ENCODE assay signal across 26 cellular contexts in genomic region chr1:147377263-147378246, GRCh38.
"Had no signal": no experiment of that assay in that cellular context is flagged by ENCODE, and none has a peak within 500 bp of the region (broad histone marks: within the 10 kb centered on the region; RNA-seq: fewer than 3 reads in every experiment).

No MANE protein-coding gene starts in this region.

- H3K9ac ChIP-seq: parathyroid adenoma had no signal

- DNase-seq: activated CD4-positive, alpha-beta T cell treated with anti-CD3 and anti-CD28 coated beads for 4 hours; activated CD4-positive, alpha-beta T cell treated with anti-CD3 and anti-CD28 coated beads, Interleukin-2, amount 50 U/mL, for 4 hours; activated effector memory CD4-positive, alpha-beta T cell treated with Interleukin-2 at 50 U/mL for 16 hours; activated naive CD4-positive, alpha-beta T cell treated with anti-CD3 and anti-CD28 coated beads for 36 hours; activated naive CD8-positive, alpha-beta T cell treated with anti-CD3 and anti-CD28 coated beads for 36 hours; adrenal gland; aorta; body of pancreas; dermis blood vessel endothelial cell; effector CD4-positive, alpha-beta T cell; hippocampal formation; immature natural killer cell; natural killer cell; stimulated activated CD4-positive, alpha-beta T cell treated with anti-CD3 and anti-CD28 coated beads, Interleukin-15, amount 100 ng/mL, for 24 hours; stimulated activated CD4-positive, alpha-beta T cell treated with anti-CD3 and anti-CD28 coated beads, Interleukin-2, amount 100 ng/mL, for 24 hours; stimulated activated naive B cell treated with anti-CD40 and anti-IgM and Interleukin-4, amounts not matched to agents 10 μg/mL and 1 μg/mL and 100 μg/mL, for 72 hours; stomach; SW 1271; T-helper 17 cell; thyroid gland; upper lobe of left lung had no signal

- H3K4me1 ChIP-seq: adrenal gland, body of pancreas, parathyroid adenoma, right atrium auricular region, stomach, thyroid gland, upper lobe of left lung had no signal

- H3K9me3 ChIP-seq: adrenal gland, body of pancreas, neutrophil, thyroid gland had no signal

- H3K36me3 ChIP-seq: adrenal gland, neutrophil, right atrium auricular region, stomach, thyroid gland, upper lobe of left lung had no signal

- H2AFZ ChIP-seq: parathyroid adenoma had no signal

- H3K27ac ChIP-seq: adrenal gland, body of pancreas, epithelial cell of prostate, neutrophil, parathyroid adenoma, right atrium auricular region, stomach, thyroid gland, upper lobe of left lung, VCaP had no signal

- H3K79me2 ChIP-seq: parathyroid adenoma had no signal

- H3K27me3 ChIP-seq: adrenal gland, body of pancreas, right atrium auricular region, stomach, thyroid gland, upper lobe of left lung had no signal

- ATAC-seq: body of pancreas; natural killer cell; stimulated activated naive B cell treated with anti-CD40 and anti-IgM and Interleukin-4, amounts not matched to agents 10 μg/mL and 1 μg/mL and 100 μg/mL, for 72 hours; T-helper 17 cell had no signal

- H3K4me3 ChIP-seq: adrenal gland, body of pancreas, right atrium auricular region, stomach, thyroid gland, upper lobe of left lung had no signal
